Comparison of ENCODE assay signal across 29 cellular contexts in genomic region chr5:173777149-173777548, GRCh38.
DNase-seq lines count a peak whose midpoint lies in the region; ATAC-seq and TF ChIP-seq lines count a peak whose summit lies in the region.
"Had no signal": no experiment of that assay in that cellular context is flagged by ENCODE, and none has a peak within 500 bp of the region (broad histone marks: within the 10 kb centered on the region; RNA-seq: fewer than 3 reads in every experiment).

No MANE protein-coding gene starts in this region.

- H3K27me3 Mint-ChIP-seq in stimulated activated naive CD8-positive, alpha-beta T cell treated with anti-CD3 and anti-CD28 coated beads, Interleukin-15, amount 100 ng/mL, for 72 hours: no peaks in the 10 kb centered on the region
- H3K27me3 Mint-ChIP-seq: B cell; CD4-positive, alpha-beta T cell had no signal

- no peaks in the 10 kb centered on the region for H3K36me3 ChIP-seq in BLaER1 treated with 17β-estradiol and CSF1 and Interleukin-3, amounts not matched to agents 10 nM and 100 nM
- no peaks in the 10 kb centered on the region for H3K36me3 ChIP-seq in DOHH2 (ENCODE audit: control insufficient read depth, low read length)
- no peaks in the 10 kb centered on the region for H3K36me3 ChIP-seq in parathyroid adenoma (ENCODE audit: control insufficient read depth, insufficient read depth, low read length)
- no peaks in the 10 kb centered on the region for H3K36me3 ChIP-seq in BE2C
- H3K36me3 ChIP-seq: HAP-1 had no signal

- no peaks in the 10 kb centered on the region for H3K9me2 ChIP-seq in DOHH2 (replicated peaks; ENCODE audit: control insufficient read depth, low read length)

- H4K20me1 ChIP-seq in BLaER1 treated with 17β-estradiol and CSF1 and Interleukin-3, amounts not matched to agents 10 nM and 100 nM: no peaks in the 10 kb centered on the region
- H4K20me1 ChIP-seq in DOHH2 (ENCODE audit: control insufficient read depth, insufficient read depth, low read depth, low read length): no peaks in the 10 kb centered on the region

- H3F3A ChIP-seq in DOHH2 (ENCODE audit: control insufficient read depth, insufficient read depth): peaks cover 9% of the 10 kb centered on the region

- H3K9ac ChIP-seq in BLaER1 treated with 17β-estradiol and CSF1 and Interleukin-3, amounts not matched to agents 10 nM and 100 nM: peak overlapping the region in 4 of 11 experiments; percentile 4 to 20 (median 10); a peak in 4 of 22 replicates
- H3K9ac ChIP-seq in parathyroid adenoma: no peak overlapping the region

- H3K9me3 ChIP-seq in BLaER1 treated with 17β-estradiol and CSF1 and Interleukin-3, amounts not matched to agents 10 nM and 100 nM (replicated peaks in 1 of 11): no peaks in the 10 kb centered on the region
- H3K9me3 ChIP-seq in DOHH2 (ENCODE audit: control insufficient read depth, insufficient read depth, low read length): no peaks in the 10 kb centered on the region
- H3K9me3 ChIP-seq in parathyroid adenoma (ENCODE audit: control insufficient read depth, low read length): no peaks in the 10 kb centered on the region
- H3K9me3 ChIP-seq in BE2C: no peaks in the 10 kb centered on the region
- H3K9me3 ChIP-seq: HAP-1 had no signal

- no peak for TF ChIP-seq CTCF in DOHH2 (IDR thresholded peaks at IDR 0.05; ENCODE audit: low read depth, low read length, poor library complexity, severe bottlenecking)
- no peak for TF ChIP-seq CTCF in parathyroid adenoma (IDR thresholded peaks at IDR 0.05)
- TF ChIP-seq CTCF in BE2C (IDR thresholded peaks at IDR 0.05; ENCODE audit: low read depth, low read length): no peak

- peak overlapping the region; percentile 66 to 86 (median 79) for H3K4me2 ChIP-seq in BLaER1 treated with 17β-estradiol and CSF1 and Interleukin-3, amounts not matched to agents 10 nM and 100 nM
- H3K4me2 ChIP-seq in DOHH2 (ENCODE audit: low read length) (peak overlapping the region; percentile 44), parathyroid adenoma (ENCODE audit: low read length) (no peak overlapping the region)
- H3K4me2 ChIP-seq: GM23338 had no signal

- DNase-seq in BE2C: no peak
- DNase-seq in T1000 (lab: John Stamatoyannopoulos, UW): no peak
- DNase-seq in stimulated activated naive CD8-positive, alpha-beta T cell treated with anti-CD3 and anti-CD28 coated beads, Interleukin-15, amount 100 ng/mL, for 72 hours: no peak
- DNase-seq: CD4-positive, alpha-beta T cell; COR-L47; EL; GDM1; HFFc6; Kasumi-1; NCI-H1092 treated with DMSO at 0.1 percent for 48 hours; NCI-H1436; NCI-H187 treated with DMSO at 0.1 percent for 48 hours; NCI-H2171 treated with DMSO at 0.1 percent for 48 hours; NCI-H446 treated with DMSO at 0.1 percent for 48 hours; NCI-H82; SHP77; SW 1271 had no signal

- H3K27ac ChIP-seq in BLaER1 treated with 17β-estradiol and CSF1 and Interleukin-3, amounts not matched to agents 10 nM and 100 nM: peak overlapping the region in 9 of 11 experiments; percentile 64 to 93 (median 79); a peak in 17 of 22 replicates
- H3K27ac ChIP-seq in DOHH2 (ENCODE audit: low read depth, low read length) (peak overlapping the region; percentile 55), parathyroid adenoma (no peak overlapping the region)
- H3K27ac ChIP-seq: RWPE1 had no signal

- no peak overlapping the region for H3K27ac Mint-ChIP-seq in stimulated activated naive CD8-positive, alpha-beta T cell treated with anti-CD3 and anti-CD28 coated beads, Interleukin-15, amount 100 ng/mL, for 72 hours
- H3K27ac Mint-ChIP-seq: B cell; CD4-positive, alpha-beta T cell; GM23338; HFFc6 had no signal

- H3K79me2 ChIP-seq in DOHH2 (ENCODE audit: control insufficient read depth, low read length) (no peaks in the 10 kb centered on the region), parathyroid adenoma (peaks cover 2% of the 10 kb centered on the region)

- ATAC-seq in SK-N-SH treated with all-trans-retinoic acid at 6 μM for 48 hours (no peak), HG02763 (IDR thresholded peaks at IDR 0.05; ENCODE audit: unreplicated experiment) (no peak)
- ATAC-seq in stimulated activated naive CD8-positive, alpha-beta T cell treated with anti-CD3 and anti-CD28 coated beads, Interleukin-15, amount 100 ng/mL, for 72 hours: no peak
- ATAC-seq: GM12878, GM23338, K562, Panc1 had no signal

- H3K9me3 Mint-ChIP-seq in stimulated activated naive CD8-positive, alpha-beta T cell treated with anti-CD3 and anti-CD28 coated beads, Interleukin-15, amount 100 ng/mL, for 72 hours: peaks cover 0 to 6% of the 10 kb centered on the region in 2 donors
- H3K9me3 Mint-ChIP-seq: CD4-positive, alpha-beta T cell; GM23338; HFFc6 had no signal

- H3K4me3 ChIP-seq in BLaER1 treated with 17β-estradiol and CSF1 and Interleukin-3, amounts not matched to agents 10 nM and 100 nM: no peak overlapping the region
- H3K4me3 ChIP-seq in DOHH2 (ENCODE audit: low read length) (no peak overlapping the region), parathyroid adenoma (ENCODE audit: low read depth, low read length) (no peak overlapping the region), BE2C (ENCODE audit: low read depth, low read length) (no peak overlapping the region)
- H3K4me3 ChIP-seq: GM12878, GM23338, HAP-1, K562 had no signal

- H3K27me3 ChIP-seq in BLaER1 treated with 17β-estradiol and CSF1 and Interleukin-3, amounts not matched to agents 10 nM and 100 nM: no peaks in the 10 kb centered on the region
- H3K27me3 ChIP-seq in DOHH2 (ENCODE audit: control insufficient read depth, low read length) (no peaks in the 10 kb centered on the region), parathyroid adenoma (ENCODE audit: control insufficient read depth, insufficient read depth, low read length) (no peaks in the 10 kb centered on the region), BE2C (no peaks in the 10 kb centered on the region)

- H3K4me1 ChIP-seq in BLaER1 treated with 17β-estradiol and CSF1 and Interleukin-3, amounts not matched to agents 10 nM and 100 nM: peaks cover 53 to 98% (median 84%) of the 10 kb centered on the region in 10 experiments
- H3K4me1 ChIP-seq in DOHH2 (ENCODE audit: control insufficient read depth, low read length): peaks cover 67% of the 10 kb centered on the region
- H3K4me1 ChIP-seq in parathyroid adenoma: peaks cover 18% of the 10 kb centered on the region
- H3K4me1 ChIP-seq in BE2C: peaks cover 20% of the 10 kb centered on the region
- H3K4me1 ChIP-seq: HAP-1 had no signal

- peaks cover 10% of the 10 kb centered on the region for H3K4me1 Mint-ChIP-seq in stimulated activated naive CD8-positive, alpha-beta T cell treated with anti-CD3 and anti-CD28 coated beads, Interleukin-15, amount 100 ng/mL, for 72 hours

- H3K4me3 Mint-ChIP-seq in stimulated activated naive CD8-positive, alpha-beta T cell treated with anti-CD3 and anti-CD28 coated beads, Interleukin-15, amount 100 ng/mL, for 72 hours: no peak overlapping the region
- H3K4me3 Mint-ChIP-seq: B cell; CD4-positive, alpha-beta T cell; GM23338; HFFc6 had no signal

- peak overlapping the region; percentile 14 for H2AFZ ChIP-seq in parathyroid adenoma
- H2AFZ ChIP-seq: GM23338 had no signal

TF ChIP-seq in SK-N-SH treated with all-trans-retinoic acid at 6 μM for 48 hours, 23 proteins besides CTCF, POLR2A, EP300 and RAD21:
- TF ChIP-seq ISL1 (CRISPR knock-in tag; IDR thresholded peaks at IDR 0.05) (peak; percentile 72), OSR1 (CRISPR knock-in tag; IDR thresholded peaks at IDR 0.05) (no peak), TSHZ2 (CRISPR knock-in tag; IDR thresholded peaks at IDR 0.05) (peak; percentile 61; the same call in 1 of the 2 replicates), TCF4 (CRISPR knock-in tag; IDR thresholded peaks at IDR 0.05; ENCODE audit: borderline replicate concordance) (peak; percentile 74; the same call in 1 of the 2 replicates)
